26 cellular contexts compared by ENCODE assay signal in genomic region chr1:228311091-228311490, GRCh38.
"Had no signal": no experiment of that assay in that cellular context is flagged by ENCODE, and none has a peak within 500 bp of the region (broad histone marks: within the 10 kb centered on the region; RNA-seq: fewer than 3 reads in every experiment).

No MANE protein-coding gene starts in this region.

- H3K4me1 Mint-ChIP-seq: natural killer cell; stimulated activated effector memory CD8-positive, alpha-beta T cell treated with anti-CD3 and anti-CD28 coated beads, Interleukin-12 subunit alpha, Interleukin-12 subunit beta, amount 100 ng/mL, for 72 hours had no signal

- H3K27ac Mint-ChIP-seq: effector memory CD8-positive, alpha-beta T cell; natural killer cell; stimulated activated effector memory CD8-positive, alpha-beta T cell treated with anti-CD3 and anti-CD28 coated beads, Interleukin-12 subunit alpha, Interleukin-12 subunit beta, amount 100 ng/mL, for 72 hours; type B pancreatic cell had no signal

- H3K27ac ChIP-seq: esophagus squamous epithelium, heart right ventricle, left lung, neutrophil, psoas muscle, sigmoid colon, testis, tibial artery had no signal

- H3K36me3 Mint-ChIP-seq: natural killer cell; stimulated activated effector memory CD8-positive, alpha-beta T cell treated with anti-CD3 and anti-CD28 coated beads, Interleukin-12 subunit alpha, Interleukin-12 subunit beta, amount 100 ng/mL, for 72 hours had no signal

- H3K4me1 ChIP-seq: esophagus squamous epithelium, left lung, sigmoid colon, testis, tibial artery had no signal

- FAIRE-seq: endometrium, islet of Langerhans had no signal

- H3K27me3 Mint-ChIP-seq: type B pancreatic cell had no signal

- DNase-seq: cortex of kidney; effector memory CD8-positive, alpha-beta T cell; erythroblast; esophagus squamous epithelium; foreskin melanocyte; glutamatergic neuron; heart right ventricle; hippocampal formation; left cardiac atrium; left lung; mammary epithelial cell; natural killer cell; psoas muscle; right cardiac atrium; sigmoid colon; stimulated activated CD4-positive, alpha-beta T cell treated with anti-CD3 and anti-CD28 coated beads, Interleukin-2, amount 100 ng/mL, for 24 hours; stimulated activated CD4-positive, alpha-beta T cell treated with anti-CD3 and anti-CD28 coated beads, Interleukin-4, amount 100 ng/mL, for 24 hours; stimulated activated naive CD4-positive, alpha-beta T cell treated with Interleukin-2 at 50 U/mL for 16 hours; substantia nigra; testis; tibial artery had no signal

- H3K4me3 Mint-ChIP-seq: effector memory CD8-positive, alpha-beta T cell; natural killer cell; stimulated activated effector memory CD8-positive, alpha-beta T cell treated with anti-CD3 and anti-CD28 coated beads, Interleukin-12 subunit alpha, Interleukin-12 subunit beta, amount 100 ng/mL, for 72 hours; type B pancreatic cell had no signal

- H3K36me3 ChIP-seq: left lung, neutrophil, sigmoid colon had no signal

- H3K9me3 ChIP-seq: psoas muscle, testis had no signal

- H3K4me3 ChIP-seq: esophagus squamous epithelium, heart right ventricle, left lung, psoas muscle, sigmoid colon, testis, tibial artery had no signal

- ATAC-seq: effector memory CD8-positive, alpha-beta T cell; heart right ventricle; left cardiac atrium; left lung; natural killer cell; psoas muscle; right cardiac atrium; stimulated activated effector memory CD8-positive, alpha-beta T cell treated with anti-CD3 and anti-CD28 coated beads, Interleukin-12 subunit alpha, Interleukin-12 subunit beta, amount 100 ng/mL, for 72 hours had no signal

- H3K27me3 ChIP-seq: heart right ventricle, left lung, neutrophil, testis had no signal

- H3K9me3 Mint-ChIP-seq: effector memory CD8-positive, alpha-beta T cell; natural killer cell; stimulated activated effector memory CD8-positive, alpha-beta T cell treated with anti-CD3 and anti-CD28 coated beads, Interleukin-12 subunit alpha, Interleukin-12 subunit beta, amount 100 ng/mL, for 72 hours had no signal
